8 cellular contexts compared by ENCODE assay signal in genomic region chr1:26431979-26432695, GRCh38. TPM values are rescaled to one million over a fixed set of nuclear protein-coding genes. Genes with fewer than 3 reads are reported as not detected.
DNase-seq lines count a peak whose midpoint lies in the region; ATAC-seq, FAIRE-seq and TF ChIP-seq lines count a peak whose summit lies in the region.

Gene DHDDS, plus strand, starts transcription at chr1:26432321. Its CDS starts 625 bp downstream, at chr1:26432946.

- no peak for TF ChIP-seq CTCF in AG04449 (IDR thresholded peaks at IDR 0.05; ENCODE audit: insufficient read depth, low read length, missing control alignments)
- no peak for TF ChIP-seq CTCF in WI38 (IDR thresholded peaks at IDR 0.05; ENCODE audit: low read depth, low read length)
- no peak for TF ChIP-seq CTCF in bronchial epithelial cell (IDR thresholded peaks at IDR 0.05; ENCODE audit: insufficient read depth, low read length, severe bottlenecking)

- H3K36me3 ChIP-seq in bronchial epithelial cell (ENCODE audit: control insufficient read depth, insufficient read depth, low read length), result peaks cover 2% of the 10 kb centered on the region

- no peaks in the 10 kb centered on the region for H3K27me3 ChIP-seq in bronchial epithelial cell (ENCODE audit: control insufficient read depth, insufficient read depth, low read length)

- peak within 1 kb of the TSS; percentile 86 for H3K4me3 ChIP-seq in AG04449 (ENCODE audit: low read depth, low read length)
- peak within 1 kb of the TSS; percentile 79 for H3K4me3 ChIP-seq in WI38 (ENCODE audit: low read depth, low read length)
- H3K4me3 ChIP-seq in bronchial epithelial cell (ENCODE audit: low read depth, low read length), result peak within 1 kb of the TSS; percentile 77

- peak; percentile 82 for DNase-seq in AG04449 (ENCODE audit: low read depth, low spot score)
- peak; percentile 98 for DNase-seq in NCI-H2227 treated with DMSO at 0.1 percent for 48 hours (lab: John Stamatoyannopoulos, UW)
- DNase-seq in bronchial epithelial cell (ENCODE audit: low read depth), result peak; percentile 93
- DNase-seq in iPS-NIHi7 (ENCODE audit: extremely low spot score), result peak; percentile 98
- peak; percentile 96 for DNase-seq in smooth muscle cell of the brain vasculature (ENCODE audit: low read depth, low spot score)

- POLR2A ChIA-PET in AG04449 (lab: Yijun Ruan, JAX), result interaction anchor here (0.6 to 1.4 kb wide), 8 partner anchors 12 to 1202 kb away, joined by 3 to 4 read pairs (median 3); partner anchors contain the start of gene HMGN2

- FAIRE-seq in bronchial epithelial cell (lab: Jason Lieb, UNC), result no peak

- peak; percentile 95 for ATAC-seq in GM18907 (IDR thresholded peaks at IDR 0.05; ENCODE audit: unreplicated experiment)
- peak; percentile 92 for ATAC-seq in HG03159 (IDR thresholded peaks at IDR 0.05; ENCODE audit: unreplicated experiment)

- CTCF ChIA-PET in AG04449 (lab: Yijun Ruan, JAX), result interaction anchor here (1.0 to 7.5 kb wide), 6 partner anchors 13 to 147 kb away, joined by 3 to 91 read pairs (median 6); no protein-coding TSS in a partner anchor

RNA-seq across cellular contexts. Expression of gene DHDDS, which starts in this region (rescaled TPM):
- 55.3 and 64.9 TPM in 2 replicates for total RNA-seq in bronchial epithelial cell

Comparison
In these comparisons a context has a peak if more than half of its experiments do, and no peak if none do; other contexts are left out.
1. Peak in every context shown above with its lines: DNase-seq, ATAC-seq and H3K4me3 ChIP-seq.